In the genomic region with DNA sequence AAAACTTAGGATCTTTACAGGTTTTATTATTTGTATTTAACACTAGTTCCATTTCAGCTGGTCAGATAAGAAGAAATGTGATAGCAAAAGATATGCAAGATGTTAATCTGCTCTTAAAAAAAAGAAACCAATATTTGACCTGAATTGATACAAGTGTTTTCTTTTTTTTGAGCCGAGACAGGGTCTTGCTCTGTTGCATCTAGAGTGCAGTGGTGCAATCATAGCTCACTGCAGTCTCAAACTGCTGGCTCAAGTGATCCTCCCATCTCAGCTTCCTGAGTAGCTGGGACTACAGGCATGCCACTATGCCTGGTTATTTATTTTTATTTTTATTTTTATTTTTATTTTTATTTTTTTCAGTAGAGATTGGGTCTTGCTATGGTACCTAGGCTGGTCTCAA, we compare ENCODE assay signal across 30 cellular contexts.
"Had no signal": no experiment of that assay in that cellular context is flagged by ENCODE, and none has a peak within 500 bp of the region (broad histone marks: within the 10 kb centered on the region; RNA-seq: fewer than 3 reads in every experiment).

No MANE protein-coding gene starts in this region.

- DNase-seq: activated CD4-positive, alpha-beta T cell treated with anti-CD3 and anti-CD28 coated beads for 36 hours; activated CD4-positive, alpha-beta T cell treated with anti-CD3 and anti-CD28 coated beads, Interleukin-2, amount 10 ng/mL, durations not matched to agents 7 days and 5 days; activated CD4-positive, alpha-beta T cell treated with anti-CD3 and anti-CD28 coated beads, Interleukin-2, amount 50 U/mL, for 48 hours; activated CD8-positive, alpha-beta T cell treated with anti-CD3 and anti-CD28 coated beads, Interleukin-2, amount 10 ng/mL, durations not matched to agents 7 days and 5 days; activated gamma-delta T cell; activated naive CD4-positive, alpha-beta T cell treated with anti-CD3 and anti-CD28 coated beads for 36 hours; activated T-cell treated with anti-CD3 and anti-CD28 coated beads, Interleukin-2, amount 50 U/mL, for 24 hours; body of pancreas; NCI-H1105; NCI-H1417 treated with DMSO at 0.1 percent for 48 hours; NCI-H187 treated with DMSO at 0.1 percent for 48 hours; NCI-H2081; NCI-H345; NCI-H524 treated with DMSO at 0.1 percent for 48 hours; NK-92 treated with Interleukin-12 subunit alpha and Interleukin-12 subunit beta, amount 100 ng/mL, for 24 hours; PC-3; Peyer's patch; RPMI8226; SIG-M5; SW 1271; T-helper 1 cell; T1000; WERI-Rb-1 had no signal

- H3K27me3 Mint-ChIP-seq: activated CD4-positive, alpha-beta T cell treated with anti-CD3 and anti-CD28 coated beads for 36 hours; activated CD4-positive, alpha-beta T cell treated with anti-CD3 and anti-CD28 coated beads, Interleukin-2, amount 10 ng/mL, durations not matched to agents 7 days and 5 days; activated T-cell treated with anti-CD3 and anti-CD28 coated beads, Interleukin-2, amount 50 U/mL, for 24 hours had no signal

- H3K27ac Mint-ChIP-seq: activated CD4-positive, alpha-beta T cell treated with anti-CD3 and anti-CD28 coated beads for 36 hours; activated CD4-positive, alpha-beta T cell treated with anti-CD3 and anti-CD28 coated beads, Interleukin-2, amount 10 ng/mL, durations not matched to agents 7 days and 5 days; activated CD8-positive, alpha-beta T cell treated with anti-CD3 and anti-CD28 coated beads, Interleukin-2, amount 10 ng/mL, durations not matched to agents 7 days and 5 days; activated naive CD4-positive, alpha-beta T cell treated with anti-CD3 and anti-CD28 coated beads for 36 hours; activated naive CD4-positive, alpha-beta T cell treated with anti-CD3 and anti-CD28 coated beads, Interleukin-2, amount 50 U/mL, for 72 hours; activated T-cell treated with anti-CD3 and anti-CD28 coated beads, Interleukin-2, amount 50 U/mL, for 24 hours; activated T-helper 2 cell treated with anti-CD3 and anti-CD28 coated beads, Interferon-gamma antibody, Interleukin-2, Interleukin-4, amounts not matched to agents 10 μg/mL and 5 μg/mL and 100 μg/mL, durations not matched to agents 14 hours and 24 hours and 36 hours had no signal

- H3K9me3 ChIP-seq: adrenal gland, body of pancreas, breast epithelium, Peyer's patch had no signal

- H3K4me1 ChIP-seq: adrenal gland, breast epithelium had no signal

- H3K36me3 ChIP-seq: adrenal gland, breast epithelium, Peyer's patch, WERI-Rb-1 had no signal

- H3K27me3 ChIP-seq: adrenal gland, body of pancreas, breast epithelium, Peyer's patch had no signal

- ATAC-seq: activated CD4-positive, alpha-beta T cell treated with anti-CD3 and anti-CD28 coated beads for 36 hours; activated CD4-positive, CD25-positive, alpha-beta regulatory T cell treated with anti-CD3 and anti-CD28 coated beads, Interleukin-2, amount 50 U/mL, for 24 hours; activated CD8-positive, alpha-beta T cell treated with anti-CD3 and anti-CD28 coated beads, Interleukin-2, amount 10 ng/mL, durations not matched to agents 7 days and 5 days; activated naive CD4-positive, alpha-beta T cell treated with anti-CD3 and anti-CD28 coated beads, Interleukin-2, amount 50 U/mL, for 72 hours; body of pancreas; PC-3; SK-N-SH treated with all-trans-retinoic acid at 6 μM for 48 hours had no signal

- H3K4me1 Mint-ChIP-seq: activated CD4-positive, alpha-beta T cell treated with anti-CD3 and anti-CD28 coated beads, Interleukin-2, amount 10 ng/mL, durations not matched to agents 7 days and 5 days had no signal

- H3K36me3 Mint-ChIP-seq: activated naive CD4-positive, alpha-beta T cell treated with anti-CD3 and anti-CD28 coated beads, Interleukin-2, amount 50 U/mL, for 72 hours had no signal

- H3K9me3 Mint-ChIP-seq: activated CD4-positive, alpha-beta T cell treated with anti-CD3 and anti-CD28 coated beads, Interleukin-2, amount 10 ng/mL, durations not matched to agents 7 days and 5 days; activated naive CD4-positive, alpha-beta T cell treated with anti-CD3 and anti-CD28 coated beads for 36 hours; activated naive CD4-positive, alpha-beta T cell treated with anti-CD3 and anti-CD28 coated beads, Interleukin-2, amount 50 U/mL, for 72 hours; activated T-cell treated with anti-CD3 and anti-CD28 coated beads, Interleukin-2, amount 50 U/mL, for 24 hours; activated T-helper 2 cell treated with anti-CD3 and anti-CD28 coated beads, Interferon-gamma antibody, Interleukin-2, Interleukin-4, amounts not matched to agents 10 μg/mL and 5 μg/mL and 100 μg/mL, durations not matched to agents 14 hours and 24 hours and 36 hours had no signal

- H3K4me3 ChIP-seq: adrenal gland, body of pancreas, breast epithelium, coronary artery, Peyer's patch had no signal

- H3K4me3 Mint-ChIP-seq: activated CD4-positive, alpha-beta T cell treated with anti-CD3 and anti-CD28 coated beads for 36 hours; activated CD4-positive, alpha-beta T cell treated with anti-CD3 and anti-CD28 coated beads, Interleukin-2, amount 10 ng/mL, durations not matched to agents 7 days and 5 days; activated CD8-positive, alpha-beta T cell treated with anti-CD3 and anti-CD28 coated beads, Interleukin-2, amount 10 ng/mL, durations not matched to agents 7 days and 5 days; activated naive CD4-positive, alpha-beta T cell treated with anti-CD3 and anti-CD28 coated beads for 36 hours; activated T-cell treated with anti-CD3 and anti-CD28 coated beads, Interleukin-2, amount 50 U/mL, for 24 hours had no signal

- H3K27ac ChIP-seq: adrenal gland, body of pancreas, breast epithelium, coronary artery, Peyer's patch, WERI-Rb-1 had no signal
